Comparison of ENCODE assay signal across 16 cellular contexts in genomic region chr6:170164271-170164900, GRCh38.
"Had no signal": no experiment of that assay in that cellular context is flagged by ENCODE, and none has a peak within 500 bp of the region (broad histone marks: within the 10 kb centered on the region; RNA-seq: fewer than 3 reads in every experiment).

No MANE protein-coding gene starts in this region.

- ATAC-seq: stimulated activated naive CD8-positive, alpha-beta T cell treated with anti-CD3 and anti-CD28 coated beads, Interleukin-15, Interleukin-2, amounts not matched to agents 100 U/mL and 50 U/mL, for 24 hours had no signal

- H3K36me3 ChIP-seq: neutrophil, SJSA1, upper lobe of left lung had no signal

- H3K27me3 Mint-ChIP-seq: activated CD4-positive, alpha-beta T cell treated with anti-CD3 and anti-CD28 coated beads, Interleukin-2, amount 10 ng/mL, durations not matched to agents 7 days and 5 days had no signal

- H3K4me3 Mint-ChIP-seq: activated CD4-positive, alpha-beta T cell treated with anti-CD3 and anti-CD28 coated beads, Interleukin-2, amount 10 ng/mL, durations not matched to agents 7 days and 5 days; activated naive CD8-positive, alpha-beta T cell treated with anti-CD3 and anti-CD28 coated beads, Interleukin-2, amount 10 ng/mL, durations not matched to agents 7 days and 5 days; activated T-helper 1 cell treated with anti-CD3 and anti-CD28 coated beads, Interleukin-12 subunit alpha, Interleukin-12 subunit beta, Interleukin-2, Interleukin-4 antibody, amounts not matched to agents 30 ng/mL and 10 ng/mL and 1 ng/mL, durations not matched to agents 14 hours and 24 hours and 36 hours had no signal

- H3K27ac ChIP-seq: neutrophil, SJSA1, upper lobe of left lung had no signal

- H3K4me1 Mint-ChIP-seq: activated naive CD8-positive, alpha-beta T cell treated with anti-CD3 and anti-CD28 coated beads, Interleukin-2, amount 10 ng/mL, durations not matched to agents 7 days and 5 days had no signal

- H3K9me3 ChIP-seq: upper lobe of left lung had no signal

- H3K27me3 ChIP-seq: neutrophil, SJSA1, upper lobe of left lung had no signal

- DNase-seq: activated CD4-positive, alpha-beta T cell treated with anti-CD3 and anti-CD28 coated beads, Interleukin-2, amount 10 ng/mL, durations not matched to agents 7 days and 5 days; activated CD4-positive, CD25-positive, alpha-beta regulatory T cell; activated CD8-positive, alpha-beta memory T cell treated with anti-CD3 and anti-CD28 coated beads for 24 hours; activated naive CD4-positive, alpha-beta T cell; activated naive CD8-positive, alpha-beta T cell treated with anti-CD3 and anti-CD28 coated beads, Interleukin-2, amount 10 ng/mL, durations not matched to agents 7 days and 5 days; erythroblast; hippocampal formation; stimulated activated CD4-positive, alpha-beta T cell treated with anti-CD3 and anti-CD28 coated beads, Interleukin-15, amount 100 ng/mL, for 24 hours; stimulated activated CD4-positive, alpha-beta T cell treated with anti-CD3 and anti-CD28 coated beads, Interleukin-4, amount 100 ng/mL, for 24 hours; stimulated activated naive CD8-positive, alpha-beta T cell treated with anti-CD3 and anti-CD28 coated beads, Interleukin-15, Interleukin-2, amounts not matched to agents 100 U/mL and 50 U/mL, for 24 hours; SW 1271 had no signal

- H3K27ac Mint-ChIP-seq: activated CD4-positive, alpha-beta T cell treated with anti-CD3 and anti-CD28 coated beads, Interleukin-2, amount 10 ng/mL, durations not matched to agents 7 days and 5 days; activated naive CD8-positive, alpha-beta T cell treated with anti-CD3 and anti-CD28 coated beads, Interleukin-2, amount 10 ng/mL, durations not matched to agents 7 days and 5 days; activated T-helper 1 cell treated with anti-CD3 and anti-CD28 coated beads, Interleukin-12 subunit alpha, Interleukin-12 subunit beta, Interleukin-2, Interleukin-4 antibody, amounts not matched to agents 30 ng/mL and 10 ng/mL and 1 ng/mL, durations not matched to agents 14 hours and 24 hours and 36 hours had no signal

- H3K4me3 ChIP-seq: SJSA1, upper lobe of left lung had no signal

- H3K36me3 Mint-ChIP-seq: brain had no signal

- H3K4me1 ChIP-seq: SJSA1, upper lobe of left lung had no signal
